In genomic region chr10:26914898-26915297, GRCh38 we compare ENCODE assay signal across 20 cellular contexts. TPM values are rescaled to one million over a fixed set of nuclear protein-coding genes. Genes with fewer than 3 reads are reported as not detected.
DNase-seq lines count a peak whose midpoint lies in the region; ATAC-seq, FAIRE-seq and TF ChIP-seq lines count a peak whose summit lies in the region.
"Had no signal": no experiment of that assay in that cellular context is flagged by ENCODE, and none has a peak within 500 bp of the region (broad histone marks: within the 10 kb centered on the region; RNA-seq: fewer than 3 reads in every experiment).

No MANE protein-coding gene starts in this region.

- H3K4me3 Mint-ChIP-seq in astrocyte (ENCODE audit: unreplicated experiment): no peak overlapping the region
- H3K4me3 Mint-ChIP-seq in activated T-cell treated with anti-CD3 and anti-CD28 coated beads, Interleukin-2, amount 50 U/mL, for 24 hours: no peak overlapping the region
- H3K4me3 Mint-ChIP-seq: CD14-positive monocyte; CD4-positive, alpha-beta memory T cell; H9 had no signal

- TF ChIP-seq POLR2A in IMR-90 (IDR thresholded peaks at IDR 0.05; ENCODE audit: low read depth, low read length): no peak

- no peaks in the 10 kb centered on the region for H3K79me2 ChIP-seq in astrocyte (ENCODE audit: insufficient read depth, low read length)

- no peak overlapping the region for H3K23ac ChIP-seq in IMR-90 (ENCODE audit: low read depth, low read length)

- no peak overlapping the region for H2AK9ac ChIP-seq in IMR-90 (replicated peaks; ENCODE audit: low read depth, low read length, poor library complexity)

- no peak overlapping the region for H3K9ac ChIP-seq in IMR-90 (ENCODE audit: low read depth, low read length)
- no peak overlapping the region for H3K9ac ChIP-seq in astrocyte (ENCODE audit: low read length)
- H3K9ac ChIP-seq: BLaER1, KMS-11 had no signal

- H3K14ac ChIP-seq in IMR-90 (replicated peaks; ENCODE audit: low read depth, low read length): no peak overlapping the region

- H4K5ac ChIP-seq in IMR-90 (ENCODE audit: low read depth, low read length): no peak overlapping the region

- H3K4ac ChIP-seq in IMR-90 (ENCODE audit: low read depth, low read length): no peak overlapping the region

- in situ Hi-C loops in IMR-90 (cut with MboI; ENCODE audit: low sequenced_read_pairs): no loop called here

- peak overlapping the region; percentile 75; the same call in 1 of the 2 replicates for H3K27ac ChIP-seq in IMR-90 (ENCODE audit: insufficient read depth, low read length)
- no peak overlapping the region for H3K27ac ChIP-seq in astrocyte (ENCODE audit: low read depth, low read length)
- H3K27ac ChIP-seq: BLaER1, KMS-11 had no signal

- H3K4me1 ChIP-seq in IMR-90 (ENCODE audit: control insufficient read depth, insufficient read depth, low read length): no peaks in the 10 kb centered on the region; the same call in 1 of the 2 replicates
- H3K4me1 ChIP-seq in astrocyte (ENCODE audit: insufficient read depth, low read length): no peaks in the 10 kb centered on the region
- H3K4me1 ChIP-seq: BLaER1 had no signal

- H3K4me1 Mint-ChIP-seq in astrocyte (ENCODE audit: low read depth, unreplicated experiment): no peaks in the 10 kb centered on the region
- no peaks in the 10 kb centered on the region for H3K4me1 Mint-ChIP-seq in activated T-cell treated with anti-CD3 and anti-CD28 coated beads, Interleukin-2, amount 50 U/mL, for 24 hours (ENCODE audit: low read depth)
- H3K4me1 Mint-ChIP-seq: CD4-positive, alpha-beta memory T cell; H9 had no signal

- H3K27me3 Mint-ChIP-seq in astrocyte (ENCODE audit: low read depth, unreplicated experiment): peaks cover 2% of the 10 kb centered on the region
- H3K27me3 Mint-ChIP-seq in activated T-cell treated with anti-CD3 and anti-CD28 coated beads, Interleukin-2, amount 50 U/mL, for 24 hours: no peaks in the 10 kb centered on the region

- no peaks in the 10 kb centered on the region for H3K79me1 ChIP-seq in IMR-90 (ENCODE audit: low read depth in 1 of 2, low read length in 2 of 2)

- H3K18ac ChIP-seq in IMR-90 (ENCODE audit: low read depth, low read length): no peak overlapping the region

- H3K27me3 ChIP-seq in IMR-90 (ENCODE audit: control insufficient read depth, insufficient read depth, low read length): no peaks in the 10 kb centered on the region
- no peaks in the 10 kb centered on the region for H3K27me3 ChIP-seq in astrocyte (ENCODE audit: insufficient read depth, low read length)
- H3K27me3 ChIP-seq: BLaER1 had no signal

- POLR2A ChIA-PET in IMR-90 (lab: Charles Lee; ENCODE audit: unreplicated experiment): no interaction called here

- no peak for TF ChIP-seq RAD21 in IMR-90 (IDR thresholded peaks at IDR 0.05; ENCODE audit: low read length)

- no peak overlapping the region for H2BK5ac ChIP-seq in IMR-90 (ENCODE audit: low read depth, low read length, poor library complexity, severe bottlenecking)

- H3K27ac Mint-ChIP-seq in astrocyte (ENCODE audit: unreplicated experiment): no peak overlapping the region
- no peak overlapping the region for H3K27ac Mint-ChIP-seq in activated T-cell treated with anti-CD3 and anti-CD28 coated beads, Interleukin-2, amount 50 U/mL, for 24 hours
- H3K27ac Mint-ChIP-seq: CD14-positive monocyte; CD4-positive, alpha-beta memory T cell; H9 had no signal

- H3K4me3 ChIP-seq in AG10803 (ENCODE audit: low read length): no peak overlapping the region
- no peak overlapping the region for H3K4me3 ChIP-seq in IMR-90 (ENCODE audit: insufficient read depth, low read depth, low read length)
- no peak overlapping the region for H3K4me3 ChIP-seq in astrocyte (ENCODE audit: insufficient read depth, low read depth, low read length)
- H3K4me3 ChIP-seq: BLaER1 had no signal

- no peak overlapping the region for H2BK120ac ChIP-seq in IMR-90 (ENCODE audit: low read depth, low read length)

- H3K4me2 ChIP-seq in IMR-90 (ENCODE audit: low read depth, low read length) (no peak overlapping the region), astrocyte (ENCODE audit: low read length) (no peak overlapping the region)
- H3K4me2 ChIP-seq: BLaER1, KMS-11 had no signal

- intact Hi-C loops in IMR-90 (cut with micrococcal nuclease): no loop called here

- no peaks in the 10 kb centered on the region for H3K9me3 Mint-ChIP-seq in astrocyte (ENCODE audit: unreplicated experiment)
- no peaks in the 10 kb centered on the region for H3K9me3 Mint-ChIP-seq in activated T-cell treated with anti-CD3 and anti-CD28 coated beads, Interleukin-2, amount 50 U/mL, for 24 hours
- H3K9me3 Mint-ChIP-seq: CD4-positive, alpha-beta memory T cell; H9 had no signal

- no peaks in the 10 kb centered on the region for H3K36me3 ChIP-seq in IMR-90 (ENCODE audit: control insufficient read depth, insufficient read depth, low read length)
- H3K36me3 ChIP-seq in astrocyte (ENCODE audit: insufficient read depth, low read length): no peaks in the 10 kb centered on the region
- H3K36me3 ChIP-seq: BLaER1 had no signal

- H4K91ac ChIP-seq in IMR-90 (ENCODE audit: insufficient read depth, low read depth, low read length): no peak overlapping the region

- no peak overlapping the region for H2AK5ac ChIP-seq in IMR-90 (ENCODE audit: low read depth, low read length)

- H4K8ac ChIP-seq in IMR-90 (ENCODE audit: low read depth in 2 of 2, low read length in 2 of 2): no peak overlapping the region

- H2AFZ ChIP-seq in IMR-90 (replicated peaks; ENCODE audit: low read length, poor library complexity) (no peak overlapping the region), astrocyte (ENCODE audit: low read depth, low read length) (no peak overlapping the region)

- TF ChIP-seq CTCF in AG10803 (conservative IDR thresholded peaks at IDR 0.05; ENCODE audit: low read length) (no peak), IMR-90 (conservative IDR thresholded peaks at IDR 0.05; ENCODE audit: low read depth, low read length) (no peak), astrocyte (IDR thresholded peaks at IDR 0.05; ENCODE audit: insufficient read depth, low read depth, low read length) (no peak)

- BruUV-seq in IMR-90 (replicated peaks; lab: Mats Ljungman, UMichigan): no TSS peak

- CTCF ChIA-PET in IMR-90 (lab: Yijun Ruan, JAX): interaction anchor here (1.4 kb wide), 1 partner anchor 10 kb away, joined by 4 read pairs; no protein-coding TSS in a partner anchor

- H4K20me1 ChIP-seq in IMR-90 (ENCODE audit: insufficient read depth, low read length) (no peaks in the 10 kb centered on the region), astrocyte (ENCODE audit: insufficient read depth, low read length) (no peaks in the 10 kb centered on the region)
- H4K20me1 ChIP-seq: BLaER1 had no signal

- H3K36me3 Mint-ChIP-seq in astrocyte (ENCODE audit: low read depth, unreplicated experiment): no peaks in the 10 kb centered on the region
- H3K36me3 Mint-ChIP-seq in activated T-cell treated with anti-CD3 and anti-CD28 coated beads, Interleukin-2, amount 50 U/mL, for 24 hours (ENCODE audit: low read depth): no peaks in the 10 kb centered on the region
- H3K36me3 Mint-ChIP-seq: CD14-positive monocyte; CD4-positive, alpha-beta memory T cell had no signal

- no peak overlapping the region for H3K56ac ChIP-seq in IMR-90 (ENCODE audit: extremely low read depth, insufficient read depth, low read length)

- no peak overlapping the region for H2BK20ac ChIP-seq in IMR-90 (ENCODE audit: low read depth, low read length)

- H3K9me3 ChIP-seq in IMR-90 (ENCODE audit: control insufficient read depth, insufficient read depth, low read length): no peaks in the 10 kb centered on the region
- no peaks in the 10 kb centered on the region for H3K9me3 ChIP-seq in astrocyte (ENCODE audit: insufficient read depth, low read depth, low read length)
- H3K9me3 ChIP-seq: BLaER1 had no signal

- FAIRE-seq in astrocyte (lab: Jason Lieb, UNC) (no peak), urothelium cell line (lab: Jason Lieb, UNC) (no peak)
- FAIRE-seq: G401.6, H1, HepG2 had no signal

- ATAC-seq in IMR-90 (ENCODE audit: low read depth) (peak; percentile 53), GM21528 (IDR thresholded peaks at IDR 0.05; ENCODE audit: low FRiP score, unreplicated experiment) (no peak)
- ATAC-seq: HepG2 had no signal

- no peak overlapping the region for H2BK15ac ChIP-seq in IMR-90 (ENCODE audit: low read depth, low read length)

- dilution Hi-C loops in IMR-90 (cut with HindIII; ENCODE audit: low sequenced_read_pairs, unreplicated experiment): no loop called here

- peak; percentile 6 for DNase-seq in AG10803 (ENCODE audit: low read depth)
- peak; percentile 31 for DNase-seq in IMR-90
- DNase-seq in astrocyte (ENCODE audit: low read depth): peak; percentile 11
- no peak for DNase-seq in activated T-cell treated with anti-CD3 and anti-CD28 coated beads, Interleukin-2, amount 50 U/mL, for 24 hours
- no peak for DNase-seq in COLO668 (lab: John Stamatoyannopoulos, UW; ENCODE audit: unreplicated experiment)
- DNase-seq in urothelium cell line (ENCODE audit: low spot score): no peak
- DNase-seq: ACHN; Calu3; CD4-positive, alpha-beta memory T cell; DMS 273 treated with DMSO at 0.1 percent for 48 hours; DMS53; DND-41; H9 had no signal

- no peaks in the 10 kb centered on the region for H3K9me1 ChIP-seq in IMR-90 (ENCODE audit: insufficient read depth, low read length)

TF ChIP-seq in IMR-90, 13 proteins besides CTCF, POLR2A, EP300 and RAD21:
- TF ChIP-seq MAZ (IDR thresholded peaks at IDR 0.05; ENCODE audit: borderline replicate concordance, low read depth, low read length): no peak

RNA-seq across cellular contexts. Expression of gene ABI1, which starts 54.1 kb away (rescaled TPM):
- 60.8 and 71.3 TPM in 2 replicates for total RNA-seq in IMR-90 (2012; rRNA removed)
- polyA plus RNA-seq in IMR-90 (2012; rRNA removed): 47.8 and 49.6 TPM in 2 replicates
- 18.0 and 18.8 TPM in 2 replicates for polyA plus RNA-seq in IMR-90 (2012; cell fraction: cytosol; rRNA removed)
- 9.3 and 44.0 TPM in 2 replicates for polyA plus RNA-seq in IMR-90 (2012; cell fraction: nucleus; rRNA removed; ENCODE audit: low replicate concordance)
- total RNA-seq in astrocyte: 58.8 and 65.1 TPM in 2 replicates

Comparison
In these comparisons a context has a peak if more than half of its experiments do, and no peak if none do; other contexts are left out.
1. DNase-seq: peak in AG10803 (single experiment), IMR-90 (single experiment) and astrocyte (single experiment); none in activated T-cell treated with anti-CD3 and anti-CD28 coated beads, Interleukin-2, amount 50 U/mL, for 24 hours (single experiment), COLO668 (single experiment) and urothelium cell line (single experiment).